In the genomic region with DNA sequence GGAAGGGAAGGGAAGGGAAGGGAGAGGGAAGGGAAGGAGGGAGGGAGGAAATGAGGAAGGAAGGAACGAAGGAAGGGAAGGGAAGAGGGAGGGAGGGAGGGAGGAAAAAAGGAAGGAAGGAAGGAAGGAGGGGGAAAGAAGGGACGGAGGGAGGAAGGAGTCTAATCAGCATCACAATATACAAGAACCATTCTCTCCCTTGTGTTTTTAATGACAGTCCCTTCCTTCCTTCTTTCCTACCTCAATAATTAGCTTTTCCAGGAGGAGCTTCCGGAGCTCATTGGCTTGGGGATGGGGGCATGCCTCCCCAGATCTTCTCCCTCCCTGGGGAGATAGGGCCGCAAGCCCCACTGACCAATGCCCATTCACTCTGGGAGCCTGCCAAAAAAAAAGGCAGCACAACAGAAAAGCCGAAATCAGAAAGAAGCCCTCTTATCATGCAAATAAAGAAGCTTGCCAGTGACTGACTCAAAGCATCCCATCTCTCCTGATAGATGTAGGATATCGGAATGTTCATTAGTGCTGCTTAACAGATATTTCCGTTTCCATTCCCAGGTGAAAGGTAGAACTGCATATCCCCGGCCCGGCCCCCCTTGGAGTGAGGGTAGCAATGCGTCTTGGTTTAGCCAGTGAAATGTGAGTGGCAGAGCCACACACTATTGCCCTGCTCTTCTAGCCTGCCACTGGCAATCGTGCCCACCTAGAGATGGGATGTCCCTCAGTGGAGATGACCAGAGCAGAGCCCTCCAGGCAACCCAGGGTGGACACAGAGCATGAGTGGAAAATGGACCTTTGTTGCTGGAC, we compare ENCODE assay signal across 25 cellular contexts.
"Had no signal": no experiment of that assay in that cellular context is flagged by ENCODE, and none has a peak within 500 bp of the region (broad histone marks: within the 10 kb centered on the region; RNA-seq: fewer than 3 reads in every experiment).

No MANE protein-coding gene starts in this region.

- H3K4me3 Mint-ChIP-seq: activated CD4-positive, alpha-beta T cell treated with anti-CD3 and anti-CD28 coated beads, Interleukin-2, amount 10 ng/mL, durations not matched to agents 7 days and 5 days; activated CD8-positive, alpha-beta memory T cell treated with anti-CD3 and anti-CD28 coated beads, Interleukin-2, amount 10 ng/mL, durations not matched to agents 7 days and 5 days; activated CD8-positive, alpha-beta T cell treated with anti-CD3 and anti-CD28 coated beads for 36 hours; activated naive CD8-positive, alpha-beta T cell; activated T-helper 1 cell treated with anti-CD3 and anti-CD28 coated beads, Interleukin-12 subunit alpha, Interleukin-12 subunit beta, Interleukin-2, Interleukin-4 antibody, amounts not matched to agents 30 ng/mL and 10 ng/mL and 1 ng/mL, durations not matched to agents 14 hours and 24 hours and 36 hours; memory B cell; nephron progenitor cell; stimulated activated naive B cell treated with anti-CD40 and anti-IgM and Interleukin-4, amounts not matched to agents 10 μg/mL and 1 μg/mL and 100 μg/mL, for 72 hours; T-helper 17 cell; type B pancreatic cell had no signal

- H3K9me3 ChIP-seq: adrenal gland, esophagus squamous epithelium, gastrocnemius medialis, vagina had no signal

- DNase-seq: activated CD4-positive, alpha-beta T cell treated with anti-CD3 and anti-CD28 coated beads, Interleukin-2, amount 10 ng/mL, durations not matched to agents 7 days and 5 days; activated CD8-positive, alpha-beta memory T cell treated with anti-CD3 and anti-CD28 coated beads, Interleukin-2, amount 10 ng/mL, durations not matched to agents 7 days and 5 days; activated CD8-positive, alpha-beta T cell treated with anti-CD3 and anti-CD28 coated beads for 36 hours; activated gamma-delta T cell treated with Interleukin-2 at 50 U/mL for 16 hours; adrenal gland; central memory CD4-positive, alpha-beta T cell; dorsolateral prefrontal cortex; esophagus squamous epithelium; gastrocnemius medialis; hippocampal formation; left colon; nephron progenitor cell; occipital lobe; retina; stimulated activated CD4-positive, alpha-beta T cell treated with anti-CD3 and anti-CD28 coated beads, Interleukin-2, amount 100 ng/mL, for 48 hours; stimulated activated CD8-positive, alpha-beta memory T cell treated with anti-CD3 and anti-CD28 coated beads, Interleukin-4, amount 100 ng/mL, for 48 hours; stimulated activated naive B cell treated with anti-CD40 and anti-IgM and Interleukin-4, amounts not matched to agents 10 μg/mL and 1 μg/mL and 100 μg/mL, for 72 hours; T-helper 17 cell had no signal

- H3K27ac ChIP-seq: adrenal gland, dorsolateral prefrontal cortex, esophagus squamous epithelium, gastrocnemius medialis, vagina had no signal

- H3K36me3 ChIP-seq: adrenal gland, esophagus squamous epithelium, gastrocnemius medialis, vagina had no signal

- H3K4me1 ChIP-seq: adrenal gland, gastrocnemius medialis had no signal

- H3K27ac Mint-ChIP-seq: activated CD4-positive, alpha-beta T cell treated with anti-CD3 and anti-CD28 coated beads, Interleukin-2, amount 10 ng/mL, durations not matched to agents 7 days and 5 days; activated CD8-positive, alpha-beta memory T cell treated with anti-CD3 and anti-CD28 coated beads, Interleukin-2, amount 10 ng/mL, durations not matched to agents 7 days and 5 days; activated CD8-positive, alpha-beta T cell treated with anti-CD3 and anti-CD28 coated beads for 36 hours; activated naive CD8-positive, alpha-beta T cell; activated T-helper 1 cell treated with anti-CD3 and anti-CD28 coated beads, Interleukin-12 subunit alpha, Interleukin-12 subunit beta, Interleukin-2, Interleukin-4 antibody, amounts not matched to agents 30 ng/mL and 10 ng/mL and 1 ng/mL, durations not matched to agents 14 hours and 24 hours and 36 hours; memory B cell; nephron progenitor cell; progenitor cell of endocrine pancreas; stimulated activated naive B cell treated with anti-CD40 and anti-IgM and Interleukin-4, amounts not matched to agents 10 μg/mL and 1 μg/mL and 100 μg/mL, for 72 hours; T-helper 17 cell; type B pancreatic cell had no signal

- H3K4me3 ChIP-seq: adrenal gland, dorsolateral prefrontal cortex, esophagus squamous epithelium, gastrocnemius medialis, vagina had no signal

- H3K27me3 ChIP-seq: adrenal gland, dorsolateral prefrontal cortex, esophagus squamous epithelium, gastrocnemius medialis, vagina had no signal

- H3K4me1 Mint-ChIP-seq: activated CD4-positive, alpha-beta T cell treated with anti-CD3 and anti-CD28 coated beads, Interleukin-2, amount 10 ng/mL, durations not matched to agents 7 days and 5 days; activated CD8-positive, alpha-beta memory T cell treated with anti-CD3 and anti-CD28 coated beads, Interleukin-2, amount 10 ng/mL, durations not matched to agents 7 days and 5 days; memory B cell; stimulated activated naive B cell treated with anti-CD40 and anti-IgM and Interleukin-4, amounts not matched to agents 10 μg/mL and 1 μg/mL and 100 μg/mL, for 72 hours had no signal

- H3K9me3 Mint-ChIP-seq: activated CD4-positive, alpha-beta T cell treated with anti-CD3 and anti-CD28 coated beads, Interleukin-2, amount 10 ng/mL, durations not matched to agents 7 days and 5 days; activated CD8-positive, alpha-beta T cell treated with anti-CD3 and anti-CD28 coated beads for 36 hours; activated T-helper 1 cell treated with anti-CD3 and anti-CD28 coated beads, Interleukin-12 subunit alpha, Interleukin-12 subunit beta, Interleukin-2, Interleukin-4 antibody, amounts not matched to agents 30 ng/mL and 10 ng/mL and 1 ng/mL, durations not matched to agents 14 hours and 24 hours and 36 hours; memory B cell; stimulated activated naive B cell treated with anti-CD40 and anti-IgM and Interleukin-4, amounts not matched to agents 10 μg/mL and 1 μg/mL and 100 μg/mL, for 72 hours; type B pancreatic cell had no signal

- H3K36me3 Mint-ChIP-seq: activated CD8-positive, alpha-beta memory T cell treated with anti-CD3 and anti-CD28 coated beads, Interleukin-2, amount 10 ng/mL, durations not matched to agents 7 days and 5 days; activated naive CD8-positive, alpha-beta T cell; memory B cell; stimulated activated naive B cell treated with anti-CD40 and anti-IgM and Interleukin-4, amounts not matched to agents 10 μg/mL and 1 μg/mL and 100 μg/mL, for 72 hours; type B pancreatic cell had no signal

- H3K27me3 Mint-ChIP-seq: T-helper 17 cell had no signal

- ATAC-seq: activated CD4-positive, CD25-positive, alpha-beta regulatory T cell treated with anti-CD3 and anti-CD28 coated beads, Interleukin-2, amount 50 U/mL, for 24 hours; activated CD8-positive, alpha-beta memory T cell treated with anti-CD3 and anti-CD28 coated beads, Interleukin-2, amount 10 ng/mL, durations not matched to agents 7 days and 5 days; activated CD8-positive, alpha-beta T cell treated with anti-CD3 and anti-CD28 coated beads for 36 hours; gastrocnemius medialis; left colon; stimulated activated naive B cell treated with anti-CD40 and anti-IgM and Interleukin-4, amounts not matched to agents 10 μg/mL and 1 μg/mL and 100 μg/mL, for 72 hours; T-helper 17 cell had no signal
